Comparison of ENCODE assay signal across 3 cellular contexts in the genomic region with DNA sequence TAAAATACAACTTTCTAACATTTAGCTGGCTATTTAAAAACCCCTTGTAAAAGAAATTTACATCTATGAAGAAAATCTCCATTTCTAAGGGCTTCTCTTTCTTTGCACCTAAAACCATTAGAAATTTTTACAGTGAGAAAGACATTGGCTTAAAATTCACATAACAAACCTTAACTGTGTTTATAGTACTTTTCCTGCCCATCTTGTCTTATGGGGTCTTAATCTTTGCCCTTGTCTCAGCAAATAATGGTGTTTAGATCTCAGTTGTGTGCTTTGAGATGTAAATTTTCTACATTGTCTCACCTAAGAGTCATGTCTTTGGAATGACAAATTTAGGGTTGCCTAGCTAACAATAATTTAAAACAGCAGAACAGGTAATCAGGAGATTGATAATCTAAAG.
TF ChIP-seq lines count a peak whose summit lies in the region.

No MANE protein-coding gene starts in this region.

TF ChIP-seq in GM23338, 12 proteins besides CTCF, POLR2A, EP300 and RAD21:
- TF ChIP-seq EZH2 (IDR thresholded peaks at IDR 0.05; ENCODE audit: low read depth, unreplicated experiment) (no peak), POLR2AphosphoS5 (IDR thresholded peaks at IDR 0.05; ENCODE audit: low read depth) (no peak), CREB1 (CRISPR knock-in tag; IDR thresholded peaks at IDR 0.05; ENCODE audit: low read depth) (no peak), NANOG (IDR thresholded peaks at IDR 0.05; ENCODE audit: borderline replicate concordance) (peak; percentile 91)
TF ChIP-seq in GM23338: peak in this region for 1.

TF ChIP-seq in IMR-90, 13 proteins besides CTCF, POLR2A, EP300 and RAD21:
- TF ChIP-seq, protein P1, sequence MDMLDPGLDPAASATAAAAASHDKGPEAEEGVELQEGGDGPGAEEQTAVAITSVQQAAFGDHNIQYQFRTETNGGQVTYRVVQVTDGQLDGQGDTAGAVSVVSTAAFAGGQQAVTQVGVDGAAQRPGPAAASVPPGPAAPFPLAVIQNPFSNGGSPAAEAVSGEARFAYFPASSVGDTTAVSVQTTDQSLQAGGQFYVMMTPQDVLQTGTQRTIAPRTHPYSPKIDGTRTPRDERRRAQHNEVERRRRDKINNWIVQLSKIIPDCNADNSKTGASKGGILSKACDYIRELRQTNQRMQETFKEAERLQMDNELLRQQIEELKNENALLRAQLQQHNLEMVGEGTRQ (IDR thresholded peaks at IDR 0.05; ENCODE audit: low read depth, low read length), result no peak
- TF ChIP-seq FOS (IDR thresholded peaks at IDR 0.05; ENCODE audit: low read depth, low read length) (no peak), CEBPB (IDR thresholded peaks at IDR 0.05; ENCODE audit: low read depth, low read length) (no peak), SMC3 (IDR thresholded peaks at IDR 0.05; ENCODE audit: low read depth, low read length) (no peak), MAFK (IDR thresholded peaks at IDR 0.05; ENCODE audit: low read depth, low read length) (no peak), NFE2L2 (IDR thresholded peaks at IDR 0.05; ENCODE audit: low read depth, low read length) (no peak), MAZ (IDR thresholded peaks at IDR 0.05; ENCODE audit: borderline replicate concordance, low read depth, low read length) (no peak), BHLHE40 (IDR thresholded peaks at IDR 0.05; ENCODE audit: low read depth, low read length) (no peak), RCOR1 (IDR thresholded peaks at IDR 0.05; ENCODE audit: insufficient replicate concordance, low read length) (no peak), CHD1 (IDR thresholded peaks at IDR 0.05; ENCODE audit: low read depth, low read length) (no peak), MXI1 (IDR thresholded peaks at IDR 0.05; ENCODE audit: borderline replicate concordance, low read depth, low read length) (no peak), RFX5 (IDR thresholded peaks at IDR 0.05; ENCODE audit: low read depth, low read length) (no peak)
- TF ChIP-seq, protein P2, sequence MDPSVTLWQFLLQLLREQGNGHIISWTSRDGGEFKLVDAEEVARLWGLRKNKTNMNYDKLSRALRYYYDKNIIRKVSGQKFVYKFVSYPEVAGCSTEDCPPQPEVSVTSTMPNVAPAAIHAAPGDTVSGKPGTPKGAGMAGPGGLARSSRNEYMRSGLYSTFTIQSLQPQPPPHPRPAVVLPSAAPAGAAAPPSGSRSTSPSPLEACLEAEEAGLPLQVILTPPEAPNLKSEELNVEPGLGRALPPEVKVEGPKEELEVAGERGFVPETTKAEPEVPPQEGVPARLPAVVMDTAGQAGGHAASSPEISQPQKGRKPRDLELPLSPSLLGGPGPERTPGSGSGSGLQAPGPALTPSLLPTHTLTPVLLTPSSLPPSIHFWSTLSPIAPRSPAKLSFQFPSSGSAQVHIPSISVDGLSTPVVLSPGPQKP (IDR thresholded peaks at IDR 0.05; ENCODE audit: borderline replicate concordance, low read depth, low read length), result no peak
TF ChIP-seq in IMR-90: peak in this region for 0.

TF ChIP-seq in WTC11, 78 proteins besides CTCF, POLR2A, EP300 and RAD21:
- TF ChIP-seq, protein P3, sequence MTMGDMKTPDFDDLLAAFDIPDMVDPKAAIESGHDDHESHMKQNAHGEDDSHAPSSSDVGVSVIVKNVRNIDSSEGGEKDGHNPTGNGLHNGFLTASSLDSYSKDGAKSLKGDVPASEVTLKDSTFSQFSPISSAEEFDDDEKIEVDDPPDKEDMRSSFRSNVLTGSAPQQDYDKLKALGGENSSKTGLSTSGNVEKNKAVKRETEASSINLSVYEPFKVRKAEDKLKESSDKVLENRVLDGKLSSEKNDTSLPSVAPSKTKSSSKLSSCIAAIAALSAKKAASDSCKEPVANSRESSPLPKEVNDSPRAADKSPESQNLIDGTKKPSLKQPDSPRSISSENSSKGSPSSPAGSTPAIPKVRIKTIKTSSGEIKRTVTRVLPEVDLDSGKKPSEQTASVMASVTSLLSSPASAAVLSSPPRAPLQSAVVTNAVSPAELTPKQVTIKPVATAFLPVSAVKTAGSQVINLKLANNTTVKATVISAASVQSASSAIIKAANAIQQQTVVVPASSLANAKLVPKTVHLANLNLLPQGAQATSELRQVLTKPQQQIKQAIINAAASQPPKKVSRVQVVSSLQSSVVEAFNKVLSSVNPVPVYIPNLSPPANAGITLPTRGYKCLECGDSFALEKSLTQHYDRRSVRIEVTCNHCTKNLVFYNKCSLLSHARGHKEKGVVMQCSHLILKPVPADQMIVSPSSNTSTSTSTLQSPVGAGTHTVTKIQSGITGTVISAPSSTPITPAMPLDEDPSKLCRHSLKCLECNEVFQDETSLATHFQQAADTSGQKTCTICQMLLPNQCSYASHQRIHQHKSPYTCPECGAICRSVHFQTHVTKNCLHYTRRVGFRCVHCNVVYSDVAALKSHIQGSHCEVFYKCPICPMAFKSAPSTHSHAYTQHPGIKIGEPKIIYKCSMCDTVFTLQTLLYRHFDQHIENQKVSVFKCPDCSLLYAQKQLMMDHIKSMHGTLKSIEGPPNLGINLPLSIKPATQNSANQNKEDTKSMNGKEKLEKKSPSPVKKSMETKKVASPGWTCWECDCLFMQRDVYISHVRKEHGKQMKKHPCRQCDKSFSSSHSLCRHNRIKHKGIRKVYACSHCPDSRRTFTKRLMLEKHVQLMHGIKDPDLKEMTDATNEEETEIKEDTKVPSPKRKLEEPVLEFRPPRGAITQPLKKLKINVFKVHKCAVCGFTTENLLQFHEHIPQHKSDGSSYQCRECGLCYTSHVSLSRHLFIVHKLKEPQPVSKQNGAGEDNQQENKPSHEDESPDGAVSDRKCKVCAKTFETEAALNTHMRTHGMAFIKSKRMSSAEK (CRISPR knock-in tag; IDR thresholded peaks at IDR 0.05; ENCODE audit: borderline replicate concordance), result no peak
- TF ChIP-seq, protein P4, sequence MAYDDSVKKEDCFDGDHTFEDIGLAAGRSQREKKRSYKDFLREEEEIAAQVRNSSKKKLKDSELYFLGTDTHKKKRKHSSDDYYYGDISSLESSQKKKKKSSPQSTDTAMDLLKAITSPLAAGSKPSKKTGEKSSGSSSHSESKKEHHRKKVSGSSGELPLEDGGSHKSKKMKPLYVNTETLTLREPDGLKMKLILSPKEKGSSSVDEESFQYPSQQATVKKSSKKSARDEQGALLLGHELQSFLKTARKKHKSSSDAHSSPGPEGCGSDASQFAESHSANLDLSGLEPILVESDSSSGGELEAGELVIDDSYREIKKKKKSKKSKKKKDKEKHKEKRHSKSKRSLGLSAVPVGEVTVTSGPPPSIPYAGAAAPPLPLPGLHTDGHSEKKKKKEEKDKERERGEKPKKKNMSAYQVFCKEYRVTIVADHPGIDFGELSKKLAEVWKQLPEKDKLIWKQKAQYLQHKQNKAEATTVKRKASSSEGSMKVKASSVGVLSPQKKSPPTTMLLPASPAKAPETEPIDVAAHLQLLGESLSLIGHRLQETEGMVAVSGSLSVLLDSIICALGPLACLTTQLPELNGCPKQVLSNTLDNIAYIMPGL (CRISPR knock-in tag; IDR thresholded peaks at IDR 0.05), result no peak
- TF ChIP-seq, protein P5, sequence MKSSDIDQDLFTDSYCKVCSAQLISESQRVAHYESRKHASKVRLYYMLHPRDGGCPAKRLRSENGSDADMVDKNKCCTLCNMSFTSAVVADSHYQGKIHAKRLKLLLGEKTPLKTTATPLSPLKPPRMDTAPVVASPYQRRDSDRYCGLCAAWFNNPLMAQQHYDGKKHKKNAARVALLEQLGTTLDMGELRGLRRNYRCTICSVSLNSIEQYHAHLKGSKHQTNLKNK (CRISPR knock-in tag; IDR thresholded peaks at IDR 0.05), result peak; percentile 79
